In genomic region chr6:99384507-99384906, GRCh38 we compare ENCODE assay signal across 28 cellular contexts. TPM values are rescaled to one million over a fixed set of nuclear protein-coding genes. Genes with fewer than 3 reads are reported as not detected.
"Had no signal": no experiment of that assay in that cellular context is flagged by ENCODE, and none has a peak within 500 bp of the region (broad histone marks: within the 10 kb centered on the region; RNA-seq: fewer than 3 reads in every experiment).

No MANE protein-coding gene starts in this region.

- H3K4me1 ChIP-seq: parathyroid adenoma, psoas muscle, right lobe of liver, sigmoid colon, stomach, thyroid gland, tibial nerve, upper lobe of left lung, vagina had no signal

- H3K36me3 ChIP-seq: ovary, right lobe of liver, sigmoid colon, thoracic aorta, thyroid gland, upper lobe of left lung, vagina had no signal

- H3K27ac Mint-ChIP-seq: natural killer cell treated with Interleukin-12 subunit alpha and Interleukin-12 subunit beta and Interleukin-15 and Interleukin-18, amount 100 ng/mL, for 72 hours; nephron progenitor cell; progenitor cell of endocrine pancreas; stimulated activated effector memory CD8-positive, alpha-beta T cell treated with anti-CD3 and anti-CD28 coated beads, Interleukin-12 subunit alpha, Interleukin-12 subunit beta, amount 100 ng/mL, for 72 hours; stimulated activated naive B cell treated with anti-CD40 and anti-IgM and Interleukin-4, amounts not matched to agents 10 μg/mL and 1 μg/mL and 100 μg/mL, for 72 hours; stimulated activated naive CD8-positive, alpha-beta T cell treated with anti-CD3 and anti-CD28 coated beads, Interleukin-15, Interleukin-2, amounts not matched to agents 100 ng/mL and 50 ng/mL, for 24 hours had no signal

- H3K9me3 Mint-ChIP-seq: natural killer cell treated with Interleukin-12 subunit alpha and Interleukin-12 subunit beta and Interleukin-15 and Interleukin-18, amount 100 ng/mL, for 72 hours; nephron progenitor cell; neural crest cell; stimulated activated effector memory CD8-positive, alpha-beta T cell treated with anti-CD3 and anti-CD28 coated beads, Interleukin-12 subunit alpha, Interleukin-12 subunit beta, amount 100 ng/mL, for 72 hours; stimulated activated naive B cell treated with anti-CD40 and anti-IgM and Interleukin-4, amounts not matched to agents 10 μg/mL and 1 μg/mL and 100 μg/mL, for 72 hours; stimulated activated naive CD8-positive, alpha-beta T cell treated with anti-CD3 and anti-CD28 coated beads, Interleukin-15, Interleukin-2, amounts not matched to agents 100 ng/mL and 50 ng/mL, for 24 hours had no signal

- ATAC-seq: natural killer cell treated with Interleukin-12 subunit alpha and Interleukin-12 subunit beta and Interleukin-15 and Interleukin-18, amount 100 ng/mL, for 72 hours; psoas muscle; right cardiac atrium; right lobe of liver; stimulated activated effector memory CD8-positive, alpha-beta T cell treated with anti-CD3 and anti-CD28 coated beads, Interleukin-12 subunit alpha, Interleukin-12 subunit beta, amount 100 ng/mL, for 72 hours; stimulated activated naive B cell treated with anti-CD40 and anti-IgM and Interleukin-4, amounts not matched to agents 10 μg/mL and 1 μg/mL and 100 μg/mL, for 72 hours had no signal

- H3K9ac ChIP-seq: parathyroid adenoma had no signal

- H3K4me1 Mint-ChIP-seq: nephron progenitor cell; neural crest cell; stimulated activated effector memory CD8-positive, alpha-beta T cell treated with anti-CD3 and anti-CD28 coated beads, Interleukin-12 subunit alpha, Interleukin-12 subunit beta, amount 100 ng/mL, for 72 hours had no signal

- H3K27me3 Mint-ChIP-seq: natural killer cell treated with Interleukin-12 subunit alpha and Interleukin-12 subunit beta and Interleukin-15 and Interleukin-18, amount 100 ng/mL, for 72 hours; progenitor cell of endocrine pancreas; stimulated activated naive B cell treated with anti-CD40 and anti-IgM and Interleukin-4, amounts not matched to agents 10 μg/mL and 1 μg/mL and 100 μg/mL, for 72 hours; stimulated activated naive CD8-positive, alpha-beta T cell treated with anti-CD3 and anti-CD28 coated beads, Interleukin-15, Interleukin-2, amounts not matched to agents 100 ng/mL and 50 ng/mL, for 24 hours had no signal

- H2AFZ ChIP-seq: parathyroid adenoma had no signal

- H3K9me3 ChIP-seq: ovary, psoas muscle, right lobe of liver, sigmoid colon, stomach, thoracic aorta, thyroid gland, tibial nerve, upper lobe of left lung, vagina had no signal

- H3K27me3 ChIP-seq: ovary, right lobe of liver, sigmoid colon, stomach, thyroid gland, tibial nerve, upper lobe of left lung, vagina had no signal

- H3K27ac ChIP-seq: ovary, parathyroid adenoma, psoas muscle, right lobe of liver, sigmoid colon, stomach, thoracic aorta, thyroid gland, tibial nerve, upper lobe of left lung, vagina had no signal

- H3K4me3 Mint-ChIP-seq: natural killer cell treated with Interleukin-12 subunit alpha and Interleukin-12 subunit beta and Interleukin-15 and Interleukin-18, amount 100 ng/mL, for 72 hours; nephron progenitor cell; neural crest cell; stimulated activated effector memory CD8-positive, alpha-beta T cell treated with anti-CD3 and anti-CD28 coated beads, Interleukin-12 subunit alpha, Interleukin-12 subunit beta, amount 100 ng/mL, for 72 hours; stimulated activated naive B cell treated with anti-CD40 and anti-IgM and Interleukin-4, amounts not matched to agents 10 μg/mL and 1 μg/mL and 100 μg/mL, for 72 hours; stimulated activated naive CD8-positive, alpha-beta T cell treated with anti-CD3 and anti-CD28 coated beads, Interleukin-15, Interleukin-2, amounts not matched to agents 100 ng/mL and 50 ng/mL, for 24 hours had no signal

- H3K36me3 Mint-ChIP-seq: natural killer cell treated with Interleukin-12 subunit alpha and Interleukin-12 subunit beta and Interleukin-15 and Interleukin-18, amount 100 ng/mL, for 72 hours; stimulated activated effector memory CD8-positive, alpha-beta T cell treated with anti-CD3 and anti-CD28 coated beads, Interleukin-12 subunit alpha, Interleukin-12 subunit beta, amount 100 ng/mL, for 72 hours had no signal

- H3K79me2 ChIP-seq: parathyroid adenoma had no signal

- DNase-seq: nephron progenitor cell; occipital lobe; ovary; posterior cingulate gyrus; psoas muscle; right cardiac atrium; right lobe of liver; sigmoid colon; small intestine; stimulated activated CD4-positive, alpha-beta T cell treated with anti-CD3 and anti-CD28 coated beads, Interleukin-15, amount 100 ng/mL, for 24 hours; stimulated activated CD4-positive, alpha-beta T cell treated with anti-CD3 and anti-CD28 coated beads, Interleukin-2, amount 100 ng/mL, for 24 hours; stimulated activated CD4-positive, alpha-beta T cell treated with anti-CD3 and anti-CD28 coated beads, Interleukin-2, amount 100 ng/mL, for 48 hours; stimulated activated CD4-positive, alpha-beta T cell treated with anti-CD3 and anti-CD28 coated beads, Interleukin-4, amount 100 ng/mL, for 24 hours; stimulated activated naive B cell treated with anti-CD40 and anti-IgM and Interleukin-4, amounts not matched to agents 10 μg/mL and 1 μg/mL and 100 μg/mL, for 72 hours; stimulated activated naive CD4-positive, alpha-beta T cell treated with Interleukin-2 at 50 U/mL for 16 hours; stomach; thyroid gland; trophoblast cell; upper lobe of left lung had no signal

- H3K4me3 ChIP-seq: ovary, psoas muscle, right lobe of liver, sigmoid colon, stomach, thoracic aorta, thyroid gland, tibial nerve, upper lobe of left lung, vagina had no signal

RNA-seq across cellular contexts. Expression of gene FAXC, which starts 35.0 kb away (rescaled TPM):
- total RNA-seq: natural killer cell treated with Interleukin-12 subunit alpha and Interleukin-12 subunit beta and Interleukin-15 and Interleukin-18, amount 100 ng/mL, for 72 hours; right lobe of liver had no signal
